29 cellular contexts compared by ENCODE assay signal in the genomic region with DNA sequence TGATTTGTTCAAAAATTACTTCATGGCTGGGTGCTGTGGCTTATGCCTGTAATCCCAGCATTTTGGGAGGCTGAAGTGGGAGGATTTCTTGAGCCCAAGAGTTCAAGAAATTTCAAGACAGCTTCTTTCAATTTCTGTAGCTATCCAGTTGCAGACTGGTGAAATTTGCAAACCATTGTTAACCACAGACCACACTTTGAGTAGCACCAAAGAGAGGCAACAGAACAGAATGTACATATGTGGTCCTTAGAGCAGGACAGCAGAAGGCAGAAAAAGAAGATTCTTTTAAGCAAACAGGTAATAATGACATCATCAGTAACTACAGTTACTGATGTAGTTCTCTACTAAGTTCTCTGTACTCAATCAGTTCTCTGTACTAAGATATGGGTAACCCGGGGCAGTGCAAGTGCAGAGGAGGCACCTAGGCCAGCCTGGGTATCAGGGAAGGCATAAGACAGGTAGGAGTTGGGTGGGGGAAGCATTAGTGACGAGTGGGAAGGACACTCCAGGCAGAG. TPM values are rescaled to one million over a fixed set of nuclear protein-coding genes. Genes with fewer than 3 reads are reported as not detected.
"Had no signal": no experiment of that assay in that cellular context is flagged by ENCODE, and none has a peak within 500 bp of the region (broad histone marks: within the 10 kb centered on the region; RNA-seq: fewer than 3 reads in every experiment).

No MANE protein-coding gene starts in this region.

- H3K36me3 Mint-ChIP-seq: activated naive CD8-positive, alpha-beta T cell treated with anti-CD3 and anti-CD28 coated beads for 36 hours; naive thymus-derived CD4-positive, alpha-beta T cell; neural progenitor cell had no signal

- H3K4me3 ChIP-seq: left lung, neural progenitor cell, upper lobe of right lung had no signal

- H3K27ac Mint-ChIP-seq: activated naive CD8-positive, alpha-beta T cell treated with anti-CD3 and anti-CD28 coated beads for 36 hours; activated T-helper 2 cell treated with anti-CD3 and anti-CD28 coated beads, Interferon-gamma antibody, Interleukin-2, Interleukin-4, amounts not matched to agents 10 μg/mL and 5 μg/mL and 100 μg/mL, durations not matched to agents 14 hours and 24 hours and 36 hours; neural progenitor cell; progenitor cell of endocrine pancreas; T-helper 17 cell had no signal

- H3K4me1 Mint-ChIP-seq: naive thymus-derived CD4-positive, alpha-beta T cell; neural progenitor cell; T-helper 17 cell had no signal

- H2AFZ ChIP-seq: neural progenitor cell had no signal

- FAIRE-seq: bronchial epithelial cell had no signal

- H3K36me3 ChIP-seq: left lung, neural progenitor cell, upper lobe of right lung had no signal

- H3K4me3 Mint-ChIP-seq: activated naive CD8-positive, alpha-beta T cell treated with anti-CD3 and anti-CD28 coated beads for 36 hours; activated T-cell treated with anti-CD3 and anti-CD28 coated beads, Interleukin-2, amount 50 U/mL, for 4 hours; naive thymus-derived CD4-positive, alpha-beta T cell; neural progenitor cell; T-helper 17 cell had no signal

- H3K4me1 ChIP-seq: left lung, neural progenitor cell, upper lobe of right lung had no signal

- H3K27me3 ChIP-seq: left lung, upper lobe of right lung had no signal

- H3K9me3 Mint-ChIP-seq: activated naive CD8-positive, alpha-beta T cell treated with anti-CD3 and anti-CD28 coated beads for 36 hours; activated T-cell treated with anti-CD3 and anti-CD28 coated beads, Interleukin-2, amount 50 U/mL, for 4 hours; activated T-helper 2 cell treated with anti-CD3 and anti-CD28 coated beads, Interferon-gamma antibody, Interleukin-2, Interleukin-4, amounts not matched to agents 10 μg/mL and 5 μg/mL and 100 μg/mL, durations not matched to agents 14 hours and 24 hours and 36 hours; naive thymus-derived CD4-positive, alpha-beta T cell; neural progenitor cell had no signal

- H3K9ac ChIP-seq: neural progenitor cell had no signal

- H3K27ac ChIP-seq: epithelial cell of prostate, left lung, neural progenitor cell, upper lobe of right lung had no signal

- DNase-seq: activated CD4-positive, alpha-beta T cell treated with anti-CD3 and anti-CD28 coated beads for 4 hours; activated CD4-positive, alpha-beta T cell treated with anti-CD3 and anti-CD28 coated beads, Interleukin-2, amount 50 U/mL, for 48 hours; activated CD4-positive, CD25-positive, alpha-beta regulatory T cell; activated CD8-positive, alpha-beta memory T cell treated with anti-CD3 and anti-CD28 coated beads, Interleukin-2, amount 50 U/mL, for 48 hours; activated naive CD4-positive, alpha-beta T cell treated with Interleukin-2 at 50 U/mL for 16 hours; activated naive CD8-positive, alpha-beta T cell treated with anti-CD3 and anti-CD28 coated beads for 36 hours; activated T-cell treated with anti-CD3 and anti-CD28 coated beads, Interleukin-2, amount 50 U/mL, for 4 hours; amniotic stem cell; cerebellar nuclear complex; cortex of kidney; foreskin melanocyte; left lung; naive thymus-derived CD4-positive, alpha-beta T cell; retina; stimulated activated CD4-positive, alpha-beta T cell treated with anti-CD3 and anti-CD28 coated beads, Interleukin-4, amount 100 ng/mL, for 24 hours; stimulated activated naive CD8-positive, alpha-beta T cell treated with anti-CD3 and anti-CD28 coated beads, Interleukin-15, Interleukin-2, amounts not matched to agents 100 U/mL and 50 U/mL, for 24 hours; T-helper 17 cell; upper lobe of right lung had no signal

- H3K4me2 ChIP-seq: neural progenitor cell had no signal

- ATAC-seq: activated T-cell treated with anti-CD3 and anti-CD28 coated beads, Interleukin-2, amount 50 U/mL, for 4 hours; left lung; naive thymus-derived CD4-positive, alpha-beta T cell; stimulated activated naive CD8-positive, alpha-beta T cell treated with anti-CD3 and anti-CD28 coated beads, Interleukin-15, Interleukin-2, amounts not matched to agents 100 U/mL and 50 U/mL, for 24 hours; T-helper 17 cell; upper lobe of right lung had no signal

- H3K9me3 ChIP-seq: left lung, upper lobe of right lung had no signal

RNA-seq across cellular contexts. Expression of a gene that starts 5.5 kb away (rescaled TPM):
- total RNA-seq: activated CD8-positive, alpha-beta memory T cell treated with anti-CD3 and anti-CD28 coated beads for 36 hours; activated naive CD8-positive, alpha-beta T cell treated with anti-CD3 and anti-CD28 coated beads for 36 hours; activated T-cell treated with anti-CD3 and anti-CD28 coated beads, Interleukin-2, amount 50 U/mL, for 4 hours; activated T-helper 2 cell treated with anti-CD3 and anti-CD28 coated beads, Interferon-gamma antibody, Interleukin-2, Interleukin-4, amounts not matched to agents 10 μg/mL and 5 μg/mL and 100 μg/mL, durations not matched to agents 14 hours and 24 hours and 36 hours; bronchial epithelial cell; kidney epithelial cell; lung microvascular endothelial cell; naive thymus-derived CD4-positive, alpha-beta T cell; progenitor cell of endocrine pancreas; subcutaneous adipose tissue; T-helper 17 cell had no signal
- polyA plus RNA-seq: naive thymus-derived CD4-positive, alpha-beta T cell had no signal

RNA-seq across cellular contexts. Expression of a gene that starts 28.3 kb away (rescaled TPM):
- total RNA-seq: activated CD8-positive, alpha-beta memory T cell treated with anti-CD3 and anti-CD28 coated beads for 36 hours; activated naive CD8-positive, alpha-beta T cell treated with anti-CD3 and anti-CD28 coated beads for 36 hours; activated T-cell treated with anti-CD3 and anti-CD28 coated beads, Interleukin-2, amount 50 U/mL, for 4 hours; activated T-helper 2 cell treated with anti-CD3 and anti-CD28 coated beads, Interferon-gamma antibody, Interleukin-2, Interleukin-4, amounts not matched to agents 10 μg/mL and 5 μg/mL and 100 μg/mL, durations not matched to agents 14 hours and 24 hours and 36 hours; bronchial epithelial cell; fibroblast of lung; kidney epithelial cell; left lung; lung microvascular endothelial cell; naive thymus-derived CD4-positive, alpha-beta T cell; omental fat pad; progenitor cell of endocrine pancreas; subcutaneous adipose tissue; T-helper 17 cell; upper lobe of right lung had no signal
- polyA plus RNA-seq: fibroblast of lung; naive thymus-derived CD4-positive, alpha-beta T cell had no signal
